In genomic region chr18:7562491-7562890, GRCh38 we compare ENCODE assay signal across 21 cellular contexts. TPM values are rescaled to one million over a fixed set of nuclear protein-coding genes. Genes with fewer than 3 reads are reported as not detected.
DNase-seq lines count a peak whose midpoint lies in the region; ATAC-seq, FAIRE-seq and TF ChIP-seq lines count a peak whose summit lies in the region.
"Had no signal": no experiment of that assay in that cellular context is flagged by ENCODE, and none has a peak within 500 bp of the region (broad histone marks: within the 10 kb centered on the region; RNA-seq: fewer than 3 reads in every experiment).

No MANE protein-coding gene starts in this region.

- intact Hi-C loops in kidney (cut with DNase I) = no loop called here

- peak overlapping the region; percentile 19; the same call in 1 of the 2 replicates for H3K27ac ChIP-seq in C4-2B
- no peak overlapping the region for H3K27ac ChIP-seq in kidney (ENCODE audit: low read depth in 2 of 2, low read length in 2 of 2)
- H3K27ac ChIP-seq in rectal smooth muscle tissue (ENCODE audit: low read depth, low read length) = peak overlapping the region; percentile 16

- no peaks in the 10 kb centered on the region for H3K9me3 ChIP-seq in kidney (ENCODE audit: control insufficient read depth in 1 of 2, low read length in 2 of 2)
- H3K9me3 ChIP-seq: BE2C, HAP-1 had no signal

- H3K27me3 ChIP-seq in rectal smooth muscle tissue (ENCODE audit: control insufficient read depth, insufficient read depth, low read length) = no peaks in the 10 kb centered on the region

- no peak overlapping the region for H3K4me3 ChIP-seq in kidney (ENCODE audit: low read length in 2 of 2)
- H3K4me3 ChIP-seq in rectal smooth muscle tissue (ENCODE audit: low read length) = no peak overlapping the region
- H3K4me3 ChIP-seq: HAP-1 had no signal

- no peak for FAIRE-seq in kidney (lab: Jason Lieb, UNC)

- H3K36me3 Mint-ChIP-seq in activated naive CD8-positive, alpha-beta T cell treated with anti-CD3 and anti-CD28 coated beads for 36 hours = no peaks in the 10 kb centered on the region
- H3K36me3 Mint-ChIP-seq: CD4-positive, CD25-positive, alpha-beta regulatory T cell had no signal

- no peak overlapping the region for H3K9ac ChIP-seq in kidney (ENCODE audit: low read length in 2 of 2)
- H3K9ac ChIP-seq in rectal smooth muscle tissue (ENCODE audit: low read length) = no peak overlapping the region

- no peaks in the 10 kb centered on the region for H3K9me3 Mint-ChIP-seq in activated naive CD8-positive, alpha-beta T cell treated with anti-CD3 and anti-CD28 coated beads for 36 hours

- H3K27me3 Mint-ChIP-seq in activated naive CD8-positive, alpha-beta T cell treated with anti-CD3 and anti-CD28 coated beads for 36 hours = peaks cover 35% of the 10 kb centered on the region

- no peak overlapping the region for H3K4me3 Mint-ChIP-seq in activated naive CD8-positive, alpha-beta T cell treated with anti-CD3 and anti-CD28 coated beads for 36 hours

- TF ChIP-seq CTCF in C4-2B (conservative IDR thresholded peaks at IDR 0.05) (no peak), kidney (IDR thresholded peaks at IDR 0.05; ENCODE audit: borderline replicate concordance, extremely low read depth, insufficient read depth) (no peak)

- H3K36me3 ChIP-seq in kidney (ENCODE audit: control insufficient read depth in 1 of 2, insufficient read depth in 2 of 2, low read length in 2 of 2) (no peaks in the 10 kb centered on the region), rectal smooth muscle tissue (ENCODE audit: control insufficient read depth, insufficient read depth, low read length) (no peaks in the 10 kb centered on the region)
- H3K36me3 ChIP-seq: BE2C, HAP-1 had no signal

- H3K4me1 Mint-ChIP-seq in activated naive CD8-positive, alpha-beta T cell treated with anti-CD3 and anti-CD28 coated beads for 36 hours = no peaks in the 10 kb centered on the region

- ATAC-seq in left lobe of liver = no peak
- ATAC-seq: Right ventricle myocardium inferior had no signal

- H3K27ac Mint-ChIP-seq in activated naive CD8-positive, alpha-beta T cell treated with anti-CD3 and anti-CD28 coated beads for 36 hours = no peak overlapping the region
- H3K27ac Mint-ChIP-seq: CD4-positive, CD25-positive, alpha-beta regulatory T cell had no signal

- H3K4me1 ChIP-seq in kidney (ENCODE audit: control insufficient read depth in 1 of 2, insufficient read depth in 1 of 2, low read depth in 1 of 2, low read length in 2 of 2) (peaks cover 6% of the 10 kb centered on the region in 2 donors), rectal smooth muscle tissue (ENCODE audit: control insufficient read depth, insufficient read depth, low read length) (peaks cover 7% of the 10 kb centered on the region)
- H3K4me1 ChIP-seq: BE2C, HAP-1 had no signal

- DNase-seq in OCI-M1 (lab: John Stamatoyannopoulos, UW) = peak; percentile 21
- DNase-seq in kidney = peak; percentile 21
- DNase-seq in GDM1 (lab: John Stamatoyannopoulos, UW) = no peak
- no peak for DNase-seq in 8988T
- no peak for DNase-seq in activated naive CD8-positive, alpha-beta T cell treated with anti-CD3 and anti-CD28 coated beads for 36 hours
- no peak for DNase-seq in left lobe of liver (ENCODE audit: low spot score)
- DNase-seq: BE2C; CD4-positive, CD25-positive, alpha-beta regulatory T cell; EL; KG1; NCI-H1105 treated with DMSO at 0.1 percent for 48 hours; NCI-H2029 treated with DMSO at 0.1 percent for 48 hours; NCI-H2171; NCI-H345; NCI-H524 treated with DMSO at 0.1 percent for 48 hours; NCI-H82 had no signal

RNA-seq across cellular contexts. Expression of gene PTPRM, which starts 4.6 kb away (rescaled TPM):
- total RNA-seq in kidney = 98.9 TPM
- polyA plus RNA-seq in kidney (ENCODE audit: insufficient read depth, low read depth, low replicate concordance) = 52.4 TPM
- under 1 TPM; 0.22 to 0.52 TPM for total RNA-seq in activated naive CD8-positive, alpha-beta T cell treated with anti-CD3 and anti-CD28 coated beads for 36 hours
- total RNA-seq in left lobe of liver = 34.7 TPM
- total RNA-seq: A673 had no signal

Comparison
In these comparisons a context has a peak if more than half of its experiments do, and no peak if none do; other contexts are left out.
1. H3K27ac ChIP-seq: peak in C4-2B (single experiment) and rectal smooth muscle tissue (single experiment); none in kidney (0 of 2).
2. DNase-seq: peak in OCI-M1 (single experiment) and kidney (single experiment); none in GDM1 (single experiment), 8988T (single experiment), activated naive CD8-positive, alpha-beta T cell treated with anti-CD3 and anti-CD28 coated beads for 36 hours (single experiment) and left lobe of liver (single experiment).
3. RNA of gene PTPRM, which starts 4.6 kb away (total RNA-seq): 98.9 TPM in kidney (single experiment) and 34.7 TPM in left lobe of liver (single experiment); 0.22 to 0.52 TPM in activated naive CD8-positive, alpha-beta T cell treated with anti-CD3 and anti-CD28 coated beads for 36 hours; every median in the first group is over 10 times any median in the second.